Comparison of ENCODE assay signal across 8 cellular contexts in the genomic region with DNA sequence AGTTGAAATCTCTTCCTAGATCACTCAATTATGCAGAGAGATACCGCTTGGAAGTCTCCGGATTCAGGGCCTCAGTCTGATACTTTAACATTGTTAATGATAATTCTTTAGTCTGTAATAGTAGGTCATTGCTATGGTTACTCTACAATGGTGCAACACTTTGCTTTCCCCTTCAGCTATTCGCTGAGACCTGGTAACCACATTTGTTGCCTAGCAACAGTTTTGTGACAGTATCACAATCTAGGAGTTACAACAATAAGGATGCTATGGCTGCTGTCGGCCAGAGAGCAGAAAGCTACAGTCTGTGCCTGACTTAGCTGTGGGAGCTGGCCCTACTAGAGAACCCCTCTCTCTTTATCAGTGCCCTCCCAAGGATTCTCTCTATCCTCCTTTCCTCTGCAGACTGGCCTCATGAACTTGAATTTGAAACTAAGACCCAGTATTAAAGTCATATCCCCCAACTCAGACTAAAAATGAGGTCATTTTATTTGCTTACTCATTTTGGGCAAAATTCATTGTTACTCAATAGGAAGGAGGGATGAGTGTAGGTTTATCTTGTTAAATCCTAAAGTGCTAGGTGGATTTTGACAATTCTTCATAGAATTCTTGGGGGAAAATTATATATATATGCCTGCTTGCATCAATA. TPM values are rescaled to one million over a fixed set of nuclear protein-coding genes. Genes with fewer than 3 reads are reported as not detected.
DNase-seq lines count a peak whose midpoint lies in the region; TF ChIP-seq lines count a peak whose summit lies in the region.

No MANE protein-coding gene starts in this region.

- H3K36me3 ChIP-seq in fibroblast of lung (ENCODE audit: control insufficient read depth, insufficient read depth, low read length) (no peaks in the 10 kb centered on the region), Peyer's patch (no peaks in the 10 kb centered on the region)

- TF ChIP-seq CTCF in fibroblast of lung (conservative IDR thresholded peaks at IDR 0.05 in 1 of 2, IDR thresholded peaks at IDR 0.05 in 1 of 2; ENCODE audit: low read depth in 1 of 2, low read length in 2 of 2) (no peak), Peyer's patch (IDR thresholded peaks at IDR 0.05) (no peak), GM13977 (IDR thresholded peaks at IDR 0.05; ENCODE audit: extremely low read depth, insufficient read depth, missing control alignments) (no peak)

- H3K79me2 ChIP-seq in fibroblast of lung (ENCODE audit: control insufficient read depth, insufficient read depth, low read length): no peaks in the 10 kb centered on the region

- no peaks in the 10 kb centered on the region for H3K9me3 ChIP-seq in fibroblast of lung (ENCODE audit: control insufficient read depth, insufficient read depth, low read depth, low read length)
- no peaks in the 10 kb centered on the region for H3K9me3 ChIP-seq in Peyer's patch

- H3K27ac ChIP-seq in fibroblast of lung (ENCODE audit: insufficient read depth, low read length) (peak overlapping the region; percentile 86), Peyer's patch (peak overlapping the region in 1 of 4 donors; percentile 70)

- H3K4me2 ChIP-seq in fibroblast of lung (ENCODE audit: extremely low read depth, insufficient read depth, low read length): peak overlapping the region; percentile 8

- DNase-seq in DMS79 treated with DMSO at 0.1 percent for 48 hours (lab: John Stamatoyannopoulos, UW) (peak; percentile 67), T-helper 1 cell (peak in 4 of 5 donors; percentile 19 to 41 (median 30)), fibroblast of lung (ENCODE audit: low read depth in 2 of 2) (peak; percentile 76 to 78), putamen (ENCODE audit: low spot score) (peak; percentile 63), GDM1 (lab: John Stamatoyannopoulos, UW) (no peak), Peyer's patch (no peak), GM13977 (ENCODE audit: low spot score) (no peak)
- peak; percentile 44 for DNase-seq in Jurkat, Clone E6-1 (ENCODE audit: low read depth, low spot score)

- peak overlapping the region; percentile 24 for H3K9ac ChIP-seq in fibroblast of lung (ENCODE audit: insufficient read depth, low read length)

- in situ Hi-C loops in GM13977 (cut with MboI; ENCODE audit: low pct_unique_long_range_greater_than_20kb, low sequenced_read_pairs, unreplicated experiment): loop anchor here (25.0 kb wide), 2 partner anchors 165 to 290 kb away; no protein-coding TSS in a partner anchor

- H3K4me3 ChIP-seq in Jurkat, Clone E6-1 (ENCODE audit: low read length): no peak overlapping the region
- H3K4me3 ChIP-seq in fibroblast of lung (replicated peaks in 1 of 4; ENCODE audit: control extremely low read depth in 1 of 4, insufficient read depth in 1 of 4, low read depth in 3 of 4, low read length in 4 of 4) (peak overlapping the region in 3 of 4 experiments; percentile 60 to 87 (median 71)), Peyer's patch (no peak overlapping the region)

- H4K20me1 ChIP-seq in fibroblast of lung (ENCODE audit: control insufficient read depth, extremely low read depth, insufficient read depth, low read length): no peaks in the 10 kb centered on the region

- peak overlapping the region; percentile 2 for H2AFZ ChIP-seq in fibroblast of lung (ENCODE audit: low read length)

- no peaks in the 10 kb centered on the region for H3K27me3 ChIP-seq in fibroblast of lung (ENCODE audit: control insufficient read depth, insufficient read depth, low read length)
- H3K27me3 ChIP-seq in Peyer's patch: no peaks in the 10 kb centered on the region

- TF ChIP-seq POLR2A in Peyer's patch (IDR thresholded peaks at IDR 0.05): no peak

- H3K4me1 ChIP-seq in fibroblast of lung (ENCODE audit: control insufficient read depth, extremely low read depth, insufficient read depth, low read length) (peaks cover 2% of the 10 kb centered on the region), Peyer's patch (peaks cover 0 to 12% (median 0%) of the 10 kb centered on the region in 4 donors)

RNA-seq across cellular contexts. Expression of a gene that starts 39.3 kb away (rescaled TPM):
- polyA plus RNA-seq in Jurkat, Clone E6-1 (2012; ENCODE audit: insufficient read depth, insufficient read length): not detected
- total RNA-seq in fibroblast of lung (63.7 and 90.8 TPM in 2 replicates), Peyer's patch (10 to 100 TPM in 1 of 4 donors, 1 to 10 TPM in 3; 2.1 to 28.1 (median 7.0) TPM)
- polyA plus RNA-seq in fibroblast of lung: 64.4 and 90.5 TPM in 2 replicates
- 94.8 and 115 TPM in 2 replicates for polyA plus RNA-seq in fibroblast of lung (2012)
- 230 and 328 TPM in 2 replicates for polyA minus RNA-seq in fibroblast of lung (ENCODE audit: low replicate concordance)

RNA-seq across cellular contexts. Expression of a gene that starts 41.3 kb away (rescaled TPM):
- not detected for polyA plus RNA-seq in Jurkat, Clone E6-1 (2012; ENCODE audit: insufficient read depth, insufficient read length)
- total RNA-seq in fibroblast of lung (33.6 and 44.6 TPM in 2 replicates), Peyer's patch (1 to 10 TPM in 3 of 4 donors, under 1 TPM in 1; 0.35 to 9.1 (median 3.2) TPM)
- polyA plus RNA-seq in fibroblast of lung: 22.4 and 29.6 TPM in 2 replicates
- 28.6 and 29.3 TPM in 2 replicates for polyA plus RNA-seq in fibroblast of lung (2012)
- polyA minus RNA-seq in fibroblast of lung (ENCODE audit: low replicate concordance): 4.1 and 6.4 TPM in 2 replicates

Comparison
In these comparisons a context has a peak if more than half of its experiments do, and no peak if none do; other contexts are left out.
1. DNase-seq: peak in DMS79 treated with DMSO at 0.1 percent for 48 hours (single experiment), Jurkat, Clone E6-1 (single experiment), T-helper 1 cell (4 of 5), fibroblast of lung (2 of 2) and putamen (single experiment); none in GDM1 (single experiment), Peyer's patch (0 of 3) and GM13977 (single experiment).
2. H3K4me3 ChIP-seq: peak in fibroblast of lung (3 of 4); none in Jurkat, Clone E6-1 (single experiment) and Peyer's patch (0 of 4).